In the genomic region with DNA sequence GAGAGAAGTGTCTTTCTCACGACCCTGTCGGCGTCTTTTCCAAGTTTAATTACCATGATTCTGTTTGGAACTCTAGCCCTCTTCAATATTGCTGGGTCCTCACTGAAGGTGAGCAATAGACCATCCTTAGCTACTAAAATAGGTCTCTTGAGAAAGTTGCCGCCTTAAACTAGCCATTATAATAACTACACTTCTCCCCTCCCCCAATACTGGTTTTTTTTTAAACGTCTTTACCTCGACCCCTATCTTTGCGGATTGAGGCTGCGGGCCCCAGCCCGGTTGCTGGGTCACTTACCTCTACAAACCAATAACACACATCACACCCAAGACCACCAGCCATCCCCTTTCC, we compare ENCODE assay signal across 1 cellular context.
TF ChIP-seq lines count a peak whose summit lies in the region.

No MANE protein-coding gene starts in this region.

TF ChIP-seq in GM23338, 12 proteins besides CTCF, POLR2A, EP300 and RAD21 (continued from another document):
- TF ChIP-seq, protein P1, sequence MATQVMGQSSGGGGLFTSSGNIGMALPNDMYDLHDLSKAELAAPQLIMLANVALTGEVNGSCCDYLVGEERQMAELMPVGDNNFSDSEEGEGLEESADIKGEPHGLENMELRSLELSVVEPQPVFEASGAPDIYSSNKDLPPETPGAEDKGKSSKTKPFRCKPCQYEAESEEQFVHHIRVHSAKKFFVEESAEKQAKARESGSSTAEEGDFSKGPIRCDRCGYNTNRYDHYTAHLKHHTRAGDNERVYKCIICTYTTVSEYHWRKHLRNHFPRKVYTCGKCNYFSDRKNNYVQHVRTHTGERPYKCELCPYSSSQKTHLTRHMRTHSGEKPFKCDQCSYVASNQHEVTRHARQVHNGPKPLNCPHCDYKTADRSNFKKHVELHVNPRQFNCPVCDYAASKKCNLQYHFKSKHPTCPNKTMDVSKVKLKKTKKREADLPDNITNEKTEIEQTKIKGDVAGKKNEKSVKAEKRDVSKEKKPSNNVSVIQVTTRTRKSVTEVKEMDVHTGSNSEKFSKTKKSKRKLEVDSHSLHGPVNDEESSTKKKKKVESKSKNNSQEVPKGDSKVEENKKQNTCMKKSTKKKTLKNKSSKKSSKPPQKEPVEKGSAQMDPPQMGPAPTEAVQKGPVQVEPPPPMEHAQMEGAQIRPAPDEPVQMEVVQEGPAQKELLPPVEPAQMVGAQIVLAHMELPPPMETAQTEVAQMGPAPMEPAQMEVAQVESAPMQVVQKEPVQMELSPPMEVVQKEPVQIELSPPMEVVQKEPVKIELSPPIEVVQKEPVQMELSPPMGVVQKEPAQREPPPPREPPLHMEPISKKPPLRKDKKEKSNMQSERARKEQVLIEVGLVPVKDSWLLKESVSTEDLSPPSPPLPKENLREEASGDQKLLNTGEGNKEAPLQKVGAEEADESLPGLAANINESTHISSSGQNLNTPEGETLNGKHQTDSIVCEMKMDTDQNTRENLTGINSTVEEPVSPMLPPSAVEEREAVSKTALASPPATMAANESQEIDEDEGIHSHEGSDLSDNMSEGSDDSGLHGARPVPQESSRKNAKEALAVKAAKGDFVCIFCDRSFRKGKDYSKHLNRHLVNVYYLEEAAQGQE (IDR thresholded peaks at IDR 0.05; ENCODE audit: unreplicated experiment), result no peak
- TF ChIP-seq, protein P2, sequence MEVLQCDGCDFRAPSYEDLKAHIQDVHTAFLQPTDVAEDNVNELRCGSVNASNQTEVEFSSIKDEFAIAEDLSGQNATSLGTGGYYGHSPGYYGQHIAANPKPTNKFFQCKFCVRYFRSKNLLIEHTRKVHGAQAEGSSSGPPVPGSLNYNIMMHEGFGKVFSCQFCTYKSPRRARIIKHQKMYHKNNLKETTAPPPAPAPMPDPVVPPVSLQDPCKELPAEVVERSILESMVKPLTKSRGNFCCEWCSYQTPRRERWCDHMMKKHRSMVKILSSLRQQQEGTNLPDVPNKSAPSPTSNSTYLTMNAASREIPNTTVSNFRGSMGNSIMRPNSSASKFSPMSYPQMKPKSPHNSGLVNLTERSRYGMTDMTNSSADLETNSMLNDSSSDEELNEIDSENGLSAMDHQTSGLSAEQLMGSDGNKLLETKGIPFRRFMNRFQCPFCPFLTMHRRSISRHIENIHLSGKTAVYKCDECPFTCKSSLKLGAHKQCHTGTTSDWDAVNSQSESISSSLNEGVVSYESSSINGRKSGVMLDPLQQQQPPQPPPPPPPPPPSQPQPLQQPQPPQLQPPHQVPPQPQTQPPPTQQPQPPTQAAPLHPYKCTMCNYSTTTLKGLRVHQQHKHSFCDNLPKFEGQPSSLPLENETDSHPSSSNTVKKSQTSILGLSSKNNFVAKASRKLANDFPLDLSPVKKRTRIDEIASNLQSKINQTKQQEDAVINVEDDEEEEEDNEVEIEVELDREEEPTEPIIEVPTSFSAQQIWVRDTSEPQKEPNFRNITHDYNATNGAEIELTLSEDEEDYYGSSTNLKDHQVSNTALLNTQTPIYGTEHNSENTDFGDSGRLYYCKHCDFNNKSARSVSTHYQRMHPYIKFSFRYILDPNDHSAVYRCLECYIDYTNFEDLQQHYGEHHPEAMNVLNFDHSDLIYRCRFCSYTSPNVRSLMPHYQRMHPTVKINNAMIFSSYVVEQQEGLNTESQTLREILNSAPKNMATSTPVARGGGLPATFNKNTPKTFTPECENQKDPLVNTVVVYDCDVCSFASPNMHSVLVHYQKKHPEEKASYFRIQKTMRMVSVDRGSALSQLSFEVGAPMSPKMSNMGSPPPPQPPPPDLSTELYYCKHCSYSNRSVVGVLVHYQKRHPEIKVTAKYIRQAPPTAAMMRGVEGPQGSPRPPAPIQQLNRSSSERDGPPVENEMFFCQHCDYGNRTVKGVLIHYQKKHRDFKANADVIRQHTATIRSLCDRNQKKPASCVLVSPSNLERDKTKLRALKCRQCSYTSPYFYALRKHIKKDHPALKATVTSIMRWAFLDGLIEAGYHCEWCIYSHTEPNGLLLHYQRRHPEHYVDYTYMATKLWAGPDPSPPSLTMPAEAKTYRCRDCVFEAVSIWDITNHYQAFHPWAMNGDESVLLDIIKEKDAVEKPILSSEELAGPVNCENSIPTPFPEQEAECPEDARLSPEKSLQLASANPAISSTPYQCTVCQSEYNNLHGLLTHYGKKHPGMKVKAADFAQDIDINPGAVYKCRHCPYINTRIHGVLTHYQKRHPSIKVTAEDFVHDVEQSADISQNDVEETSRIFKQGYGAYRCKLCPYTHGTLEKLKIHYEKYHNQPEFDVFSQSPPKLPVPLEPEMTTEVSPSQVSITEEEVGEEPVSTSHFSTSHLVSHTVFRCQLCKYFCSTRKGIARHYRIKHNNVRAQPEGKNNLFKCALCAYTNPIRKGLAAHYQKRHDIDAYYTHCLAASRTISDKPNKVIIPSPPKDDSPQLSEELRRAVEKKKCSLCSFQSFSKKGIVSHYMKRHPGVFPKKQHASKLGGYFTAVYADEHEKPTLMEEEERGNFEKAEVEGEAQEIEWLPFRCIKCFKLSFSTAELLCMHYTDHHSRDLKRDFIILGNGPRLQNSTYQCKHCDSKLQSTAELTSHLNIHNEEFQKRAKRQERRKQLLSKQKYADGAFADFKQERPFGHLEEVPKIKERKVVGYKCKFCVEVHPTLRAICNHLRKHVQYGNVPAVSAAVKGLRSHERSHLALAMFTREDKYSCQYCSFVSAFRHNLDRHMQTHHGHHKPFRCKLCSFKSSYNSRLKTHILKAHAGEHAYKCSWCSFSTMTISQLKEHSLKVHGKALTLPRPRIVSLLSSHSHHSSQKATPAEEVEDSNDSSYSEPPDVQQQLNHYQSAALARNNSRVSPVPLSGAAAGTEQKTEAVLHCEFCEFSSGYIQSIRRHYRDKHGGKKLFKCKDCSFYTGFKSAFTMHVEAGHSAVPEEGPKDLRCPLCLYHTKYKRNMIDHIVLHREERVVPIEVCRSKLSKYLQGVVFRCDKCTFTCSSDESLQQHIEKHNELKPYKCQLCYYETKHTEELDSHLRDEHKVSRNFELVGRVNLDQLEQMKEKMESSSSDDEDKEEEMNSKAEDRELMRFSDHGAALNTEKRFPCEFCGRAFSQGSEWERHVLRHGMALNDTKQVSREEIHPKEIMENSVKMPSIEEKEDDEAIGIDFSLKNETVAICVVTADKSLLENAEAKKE (CRISPR knock-in tag; IDR thresholded peaks at IDR 0.05), result no peak
- TF ChIP-seq EZH2phosphoT487 (IDR thresholded peaks at IDR 0.05; ENCODE audit: unreplicated experiment) (no peak), JUNB (IDR thresholded peaks at IDR 0.05; ENCODE audit: unreplicated experiment) (no peak), STAT1 (IDR thresholded peaks at IDR 0.05; ENCODE audit: unreplicated experiment) (no peak), NANOG (IDR thresholded peaks at IDR 0.05; ENCODE audit: borderline replicate concordance) (no peak), CREB1 (CRISPR knock-in tag; IDR thresholded peaks at IDR 0.05; ENCODE audit: low read depth) (no peak), EZH2 (IDR thresholded peaks at IDR 0.05; ENCODE audit: low read depth, unreplicated experiment) (no peak), ZNF114 (CRISPR knock-in tag; IDR thresholded peaks at IDR 0.05) (no peak), POLR2AphosphoS5 (IDR thresholded peaks at IDR 0.05; ENCODE audit: low read depth) (no peak)
- TF ChIP-seq, protein P3, sequence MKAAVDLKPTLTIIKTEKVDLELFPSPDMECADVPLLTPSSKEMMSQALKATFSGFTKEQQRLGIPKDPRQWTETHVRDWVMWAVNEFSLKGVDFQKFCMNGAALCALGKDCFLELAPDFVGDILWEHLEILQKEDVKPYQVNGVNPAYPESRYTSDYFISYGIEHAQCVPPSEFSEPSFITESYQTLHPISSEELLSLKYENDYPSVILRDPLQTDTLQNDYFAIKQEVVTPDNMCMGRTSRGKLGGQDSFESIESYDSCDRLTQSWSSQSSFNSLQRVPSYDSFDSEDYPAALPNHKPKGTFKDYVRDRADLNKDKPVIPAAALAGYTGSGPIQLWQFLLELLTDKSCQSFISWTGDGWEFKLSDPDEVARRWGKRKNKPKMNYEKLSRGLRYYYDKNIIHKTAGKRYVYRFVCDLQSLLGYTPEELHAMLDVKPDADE (IDR thresholded peaks at IDR 0.05), result no peak
